In the genomic region with DNA sequence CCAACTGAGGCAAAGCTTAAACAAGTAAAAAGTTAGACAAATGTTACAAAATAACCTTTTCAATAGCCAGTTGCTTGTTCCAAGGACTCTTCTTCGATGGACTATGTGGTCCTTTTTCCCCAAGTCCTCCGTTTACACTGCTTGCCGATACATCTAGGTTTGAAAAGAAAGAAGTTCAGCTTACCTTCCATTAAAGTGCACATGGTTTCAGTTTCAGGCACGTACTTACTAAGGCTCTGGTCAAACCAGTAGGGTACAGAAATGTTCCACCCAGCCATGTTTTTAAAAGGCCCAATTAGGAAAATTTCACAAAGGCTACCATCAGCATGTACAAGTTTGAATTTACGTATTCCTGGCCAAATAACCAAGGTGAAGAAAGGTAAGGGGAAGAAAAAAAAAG, we compare ENCODE assay signal across 1 cellular context.
TF ChIP-seq lines count a peak whose summit lies in the region.

No MANE protein-coding gene starts in this region.

TF ChIP-seq in GM23338, 12 proteins besides CTCF, POLR2A, EP300 and RAD21 (continued from another document):
- TF ChIP-seq ZNF331 (CRISPR knock-in tag; IDR thresholded peaks at IDR 0.05; ENCODE audit: low read depth) (no peak), ZNF114 (CRISPR knock-in tag; IDR thresholded peaks at IDR 0.05) (no peak), NANOG (IDR thresholded peaks at IDR 0.05; ENCODE audit: borderline replicate concordance) (no peak), JUNB (IDR thresholded peaks at IDR 0.05; ENCODE audit: unreplicated experiment) (no peak), POLR2AphosphoS5 (IDR thresholded peaks at IDR 0.05; ENCODE audit: low read depth) (no peak), EZH2 (IDR thresholded peaks at IDR 0.05; ENCODE audit: low read depth, unreplicated experiment) (no peak)
- TF ChIP-seq, protein P1, sequence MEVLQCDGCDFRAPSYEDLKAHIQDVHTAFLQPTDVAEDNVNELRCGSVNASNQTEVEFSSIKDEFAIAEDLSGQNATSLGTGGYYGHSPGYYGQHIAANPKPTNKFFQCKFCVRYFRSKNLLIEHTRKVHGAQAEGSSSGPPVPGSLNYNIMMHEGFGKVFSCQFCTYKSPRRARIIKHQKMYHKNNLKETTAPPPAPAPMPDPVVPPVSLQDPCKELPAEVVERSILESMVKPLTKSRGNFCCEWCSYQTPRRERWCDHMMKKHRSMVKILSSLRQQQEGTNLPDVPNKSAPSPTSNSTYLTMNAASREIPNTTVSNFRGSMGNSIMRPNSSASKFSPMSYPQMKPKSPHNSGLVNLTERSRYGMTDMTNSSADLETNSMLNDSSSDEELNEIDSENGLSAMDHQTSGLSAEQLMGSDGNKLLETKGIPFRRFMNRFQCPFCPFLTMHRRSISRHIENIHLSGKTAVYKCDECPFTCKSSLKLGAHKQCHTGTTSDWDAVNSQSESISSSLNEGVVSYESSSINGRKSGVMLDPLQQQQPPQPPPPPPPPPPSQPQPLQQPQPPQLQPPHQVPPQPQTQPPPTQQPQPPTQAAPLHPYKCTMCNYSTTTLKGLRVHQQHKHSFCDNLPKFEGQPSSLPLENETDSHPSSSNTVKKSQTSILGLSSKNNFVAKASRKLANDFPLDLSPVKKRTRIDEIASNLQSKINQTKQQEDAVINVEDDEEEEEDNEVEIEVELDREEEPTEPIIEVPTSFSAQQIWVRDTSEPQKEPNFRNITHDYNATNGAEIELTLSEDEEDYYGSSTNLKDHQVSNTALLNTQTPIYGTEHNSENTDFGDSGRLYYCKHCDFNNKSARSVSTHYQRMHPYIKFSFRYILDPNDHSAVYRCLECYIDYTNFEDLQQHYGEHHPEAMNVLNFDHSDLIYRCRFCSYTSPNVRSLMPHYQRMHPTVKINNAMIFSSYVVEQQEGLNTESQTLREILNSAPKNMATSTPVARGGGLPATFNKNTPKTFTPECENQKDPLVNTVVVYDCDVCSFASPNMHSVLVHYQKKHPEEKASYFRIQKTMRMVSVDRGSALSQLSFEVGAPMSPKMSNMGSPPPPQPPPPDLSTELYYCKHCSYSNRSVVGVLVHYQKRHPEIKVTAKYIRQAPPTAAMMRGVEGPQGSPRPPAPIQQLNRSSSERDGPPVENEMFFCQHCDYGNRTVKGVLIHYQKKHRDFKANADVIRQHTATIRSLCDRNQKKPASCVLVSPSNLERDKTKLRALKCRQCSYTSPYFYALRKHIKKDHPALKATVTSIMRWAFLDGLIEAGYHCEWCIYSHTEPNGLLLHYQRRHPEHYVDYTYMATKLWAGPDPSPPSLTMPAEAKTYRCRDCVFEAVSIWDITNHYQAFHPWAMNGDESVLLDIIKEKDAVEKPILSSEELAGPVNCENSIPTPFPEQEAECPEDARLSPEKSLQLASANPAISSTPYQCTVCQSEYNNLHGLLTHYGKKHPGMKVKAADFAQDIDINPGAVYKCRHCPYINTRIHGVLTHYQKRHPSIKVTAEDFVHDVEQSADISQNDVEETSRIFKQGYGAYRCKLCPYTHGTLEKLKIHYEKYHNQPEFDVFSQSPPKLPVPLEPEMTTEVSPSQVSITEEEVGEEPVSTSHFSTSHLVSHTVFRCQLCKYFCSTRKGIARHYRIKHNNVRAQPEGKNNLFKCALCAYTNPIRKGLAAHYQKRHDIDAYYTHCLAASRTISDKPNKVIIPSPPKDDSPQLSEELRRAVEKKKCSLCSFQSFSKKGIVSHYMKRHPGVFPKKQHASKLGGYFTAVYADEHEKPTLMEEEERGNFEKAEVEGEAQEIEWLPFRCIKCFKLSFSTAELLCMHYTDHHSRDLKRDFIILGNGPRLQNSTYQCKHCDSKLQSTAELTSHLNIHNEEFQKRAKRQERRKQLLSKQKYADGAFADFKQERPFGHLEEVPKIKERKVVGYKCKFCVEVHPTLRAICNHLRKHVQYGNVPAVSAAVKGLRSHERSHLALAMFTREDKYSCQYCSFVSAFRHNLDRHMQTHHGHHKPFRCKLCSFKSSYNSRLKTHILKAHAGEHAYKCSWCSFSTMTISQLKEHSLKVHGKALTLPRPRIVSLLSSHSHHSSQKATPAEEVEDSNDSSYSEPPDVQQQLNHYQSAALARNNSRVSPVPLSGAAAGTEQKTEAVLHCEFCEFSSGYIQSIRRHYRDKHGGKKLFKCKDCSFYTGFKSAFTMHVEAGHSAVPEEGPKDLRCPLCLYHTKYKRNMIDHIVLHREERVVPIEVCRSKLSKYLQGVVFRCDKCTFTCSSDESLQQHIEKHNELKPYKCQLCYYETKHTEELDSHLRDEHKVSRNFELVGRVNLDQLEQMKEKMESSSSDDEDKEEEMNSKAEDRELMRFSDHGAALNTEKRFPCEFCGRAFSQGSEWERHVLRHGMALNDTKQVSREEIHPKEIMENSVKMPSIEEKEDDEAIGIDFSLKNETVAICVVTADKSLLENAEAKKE (CRISPR knock-in tag; IDR thresholded peaks at IDR 0.05), result no peak
